Comparison of ENCODE assay signal across 8 cellular contexts in the genomic region with DNA sequence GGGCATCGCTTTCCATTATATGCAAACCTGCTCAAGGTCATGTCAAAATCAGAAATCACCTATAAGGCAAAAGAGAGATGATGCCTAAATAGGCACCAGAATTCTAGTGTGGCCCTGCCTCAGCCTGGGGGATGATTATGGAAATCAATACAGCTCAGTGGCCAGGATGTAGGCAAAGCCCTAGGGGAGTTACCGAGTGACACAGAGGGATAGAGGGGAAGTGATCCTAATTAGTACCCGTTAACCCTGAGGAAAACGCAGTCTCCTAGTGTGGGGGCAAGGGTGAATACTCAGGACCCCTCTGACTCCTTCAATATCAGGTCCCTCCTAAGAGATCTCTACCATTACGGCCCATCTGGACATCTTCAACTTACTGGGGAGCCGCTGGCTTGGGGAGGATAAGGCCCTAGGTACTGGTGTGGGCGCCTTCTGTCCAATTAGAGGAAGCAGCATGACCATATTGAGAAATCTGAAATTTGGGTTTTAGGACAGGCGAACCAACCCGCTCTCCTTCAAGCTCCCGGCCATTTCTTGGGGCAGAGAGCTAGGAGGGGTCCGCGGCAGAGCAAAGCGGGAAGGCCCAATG. TPM values are rescaled to one million over a fixed set of nuclear protein-coding genes. Genes with fewer than 3 reads are reported as not detected.
DNase-seq lines count a peak whose midpoint lies in the region; ATAC-seq and TF ChIP-seq lines count a peak whose summit lies in the region.

No MANE protein-coding gene starts in this region.

- POLR2A ChIA-PET in HEK293 (lab: Yijun Ruan, JAX): interaction anchor here (0.5 to 2.8 kb wide), 11 partner anchors 9 to 182 kb away, joined by 3 to 25 read pairs (median 5); partner anchors contain the start of genes ACLY, DNAJC7, EIF1 and FKBP10
- POLR2A ChIA-PET in WTC11 (lab: Charles Lee): interaction anchor here (0.6 to 1.2 kb wide), 3 partner anchors 8 to 49 kb away, joined by 3 to 7 read pairs (median 3); partner anchors contain the start of genes JUP and KLHL11

- H3K4me1 ChIP-seq in HEK293 (ENCODE audit: control insufficient read depth, insufficient read depth, low read length) (peaks cover 4% of the 10 kb centered on the region), cardiac muscle cell (ENCODE audit: low read depth) (peaks cover 7% of the 10 kb centered on the region)

- no peaks in the 10 kb centered on the region for H3K9me3 Mint-ChIP-seq in Calu3 (ENCODE audit: low read depth, unreplicated experiment)
- no peaks in the 10 kb centered on the region for H3K9me3 Mint-ChIP-seq in WTC11

- DNase-seq in Calu3 (no peak), WTC11 (ENCODE audit: low spot score) (no peak), cardiac muscle cell (ENCODE audit: low read depth in 1 of 2, low spot score in 1 of 2) (no peak), sciatic nerve (ENCODE audit: low spot score) (no peak), T1000 (lab: John Stamatoyannopoulos, UW) (no peak), occipital lobe (lab: John Stamatoyannopoulos, UW) (no peak)

- peak overlapping the region; percentile 87 for H3K27ac ChIP-seq in HEK293 (ENCODE audit: extremely low read depth, low read depth, low read length)
- no peak overlapping the region for H3K27ac ChIP-seq in cardiac muscle cell

- H3K36me3 Mint-ChIP-seq in Calu3 (ENCODE audit: insufficient read depth, unreplicated experiment): peaks cover 17% of the 10 kb centered on the region
- peaks cover 28% of the 10 kb centered on the region for H3K36me3 Mint-ChIP-seq in WTC11

- no TSS peak for BruUV-seq in Calu3 (replicated peaks; lab: Mats Ljungman, UMichigan)

- CTCF ChIA-PET in Calu3 (lab: Charles Lee) (no interaction called here), HEK293 (lab: Yijun Ruan, JAX) (interaction anchor here (0.6 to 1.8 kb wide), 10 partner anchors 16 to 1418 kb away, joined by 3 to 7 read pairs (median 3); partner anchors contain the start of genes P3H4 and TOP2A), WTC11 (lab: Charles Lee) (interaction anchor here (1.0 to 1.9 kb wide), 7 partner anchors 24 to 139 kb away, joined by 3 to 10 read pairs (median 6); partner anchors contain the start of genes JUP and P3H4)

- ATAC-seq in WTC11: peak; percentile 43
- ATAC-seq in sciatic nerve: peak; percentile 68
- no peak for ATAC-seq in HG03025 (IDR thresholded peaks at IDR 0.05; ENCODE audit: low FRiP score, unreplicated experiment)

- no peaks in the 10 kb centered on the region for H3K27me3 Mint-ChIP-seq in Calu3 (ENCODE audit: unreplicated experiment)
- peaks cover 14% of the 10 kb centered on the region for H3K27me3 Mint-ChIP-seq in WTC11 (ENCODE audit: low read depth)

- peaks cover 43 to 44% of the 10 kb centered on the region in 2 experiments for H3K36me3 ChIP-seq in HEK293 (ENCODE audit: control insufficient read depth in 2 of 2, insufficient read depth in 1 of 2, low read length in 2 of 2)
- H3K36me3 ChIP-seq in cardiac muscle cell: peaks cover 19% of the 10 kb centered on the region

- H3K4me3 ChIP-seq in HEK293 (ENCODE audit: low read depth, low read length) (peak overlapping the region; percentile 95), cardiac muscle cell (peak overlapping the region; percentile 80)

- no peak for TF ChIP-seq CTCF in Calu3 (IDR thresholded peaks at IDR 0.05; ENCODE audit: unreplicated experiment)
- TF ChIP-seq CTCF in HEK293 (tag by site-specific recombination; IDR thresholded peaks at IDR 0.05): no peak
- TF ChIP-seq CTCF in WTC11 (IDR thresholded peaks at IDR 0.05): no peak
- TF ChIP-seq CTCF in cardiac muscle cell (IDR thresholded peaks at IDR 0.05; ENCODE audit: low read depth, low read length): no peak

- peak overlapping the region; percentile 81 for H3K4me3 Mint-ChIP-seq in Calu3 (ENCODE audit: low read depth, unreplicated experiment)
- H3K4me3 Mint-ChIP-seq in WTC11: peak overlapping the region; percentile 81

- H3K4me1 Mint-ChIP-seq in Calu3 (ENCODE audit: low read depth, unreplicated experiment): peaks cover 18% of the 10 kb centered on the region
- H3K4me1 Mint-ChIP-seq in WTC11: peaks cover 9% of the 10 kb centered on the region

- peak overlapping the region; percentile 0 for H3K27ac Mint-ChIP-seq in Calu3 (ENCODE audit: unreplicated experiment)
- no peak overlapping the region for H3K27ac Mint-ChIP-seq in WTC11

- intact Hi-C loops in Calu3 (cut with micrococcal nuclease; ENCODE audit: unreplicated experiment): no loop called here
- intact Hi-C loops in sciatic nerve (cut with DNase I): no loop called here

- no peaks in the 10 kb centered on the region for H3K9me3 ChIP-seq in HEK293 (ENCODE audit: control insufficient read depth, insufficient read depth, low read depth, low read length)
- H3K9me3 ChIP-seq in cardiac muscle cell (ENCODE audit: low read depth): no peaks in the 10 kb centered on the region

- no peaks in the 10 kb centered on the region for H3K27me3 ChIP-seq in cardiac muscle cell

TF ChIP-seq in HEK293, 187 proteins besides CTCF, POLR2A, EP300 and RAD21:
- TF ChIP-seq ZNF433 (tag by site-specific recombination; IDR thresholded peaks at IDR 0.05; ENCODE audit: low read depth) (no peak), ZNF214 (tag by site-specific recombination; IDR thresholded peaks at IDR 0.05; ENCODE audit: borderline replicate concordance) (no peak), KLF10 (tag by site-specific recombination; IDR thresholded peaks at IDR 0.05) (0 out of 2 replicates have a peak, but pooled peaks have one; percentile 20), ZNF837 (tag by site-specific recombination; IDR thresholded peaks at IDR 0.05) (no peak), ZNF335 (tag by site-specific recombination; conservative IDR thresholded peaks at IDR 0.05) (peak; percentile 96), ZBTB17 (tag by site-specific recombination; IDR thresholded peaks at IDR 0.05) (peak; percentile 33; the same call in 1 of the 2 replicates), ZXDB (tag by site-specific recombination; IDR thresholded peaks at IDR 0.05) (no peak)

TF ChIP-seq in WTC11, 78 proteins besides CTCF, POLR2A, EP300 and RAD21 (continues in another document):
- TF ChIP-seq SMAD4 (CRISPR knock-in tag; IDR thresholded peaks at IDR 0.05) (no peak), NFATC4 (CRISPR knock-in tag; IDR thresholded peaks at IDR 0.05) (no peak), ZNF425 (CRISPR knock-in tag; conservative IDR thresholded peaks at IDR 0.05) (no peak), HMGA2 (CRISPR knock-in tag; IDR thresholded peaks at IDR 0.05) (no peak)
- TF ChIP-seq, protein P1, sequence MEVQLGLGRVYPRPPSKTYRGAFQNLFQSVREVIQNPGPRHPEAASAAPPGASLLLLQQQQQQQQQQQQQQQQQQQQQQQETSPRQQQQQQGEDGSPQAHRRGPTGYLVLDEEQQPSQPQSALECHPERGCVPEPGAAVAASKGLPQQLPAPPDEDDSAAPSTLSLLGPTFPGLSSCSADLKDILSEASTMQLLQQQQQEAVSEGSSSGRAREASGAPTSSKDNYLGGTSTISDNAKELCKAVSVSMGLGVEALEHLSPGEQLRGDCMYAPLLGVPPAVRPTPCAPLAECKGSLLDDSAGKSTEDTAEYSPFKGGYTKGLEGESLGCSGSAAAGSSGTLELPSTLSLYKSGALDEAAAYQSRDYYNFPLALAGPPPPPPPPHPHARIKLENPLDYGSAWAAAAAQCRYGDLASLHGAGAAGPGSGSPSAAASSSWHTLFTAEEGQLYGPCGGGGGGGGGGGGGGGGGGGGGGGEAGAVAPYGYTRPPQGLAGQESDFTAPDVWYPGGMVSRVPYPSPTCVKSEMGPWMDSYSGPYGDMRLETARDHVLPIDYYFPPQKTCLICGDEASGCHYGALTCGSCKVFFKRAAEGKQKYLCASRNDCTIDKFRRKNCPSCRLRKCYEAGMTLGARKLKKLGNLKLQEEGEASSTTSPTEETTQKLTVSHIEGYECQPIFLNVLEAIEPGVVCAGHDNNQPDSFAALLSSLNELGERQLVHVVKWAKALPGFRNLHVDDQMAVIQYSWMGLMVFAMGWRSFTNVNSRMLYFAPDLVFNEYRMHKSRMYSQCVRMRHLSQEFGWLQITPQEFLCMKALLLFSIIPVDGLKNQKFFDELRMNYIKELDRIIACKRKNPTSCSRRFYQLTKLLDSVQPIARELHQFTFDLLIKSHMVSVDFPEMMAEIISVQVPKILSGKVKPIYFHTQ (CRISPR knock-in tag; IDR thresholded peaks at IDR 0.05): no peak

RNA-seq across cellular contexts. Expression of gene NT5C3B, which starts 0.7 kb away (rescaled TPM):
- 62.0 and 65.2 TPM in 2 replicates for total RNA-seq in Calu3 (2022)
- 58.1 to 62.9 TPM (median 59.4 TPM) in 3 replicates for total RNA-seq in WTC11 (2021)
- total RNA-seq in cardiac muscle cell: 164 and 190 TPM in 2 replicates
- polyA plus RNA-seq in cardiac muscle cell: 221 and 222 TPM in 2 replicates
- total RNA-seq in sciatic nerve: 34.6 TPM
- total RNA-seq in occipital lobe: 85.8 TPM

RNA-seq across cellular contexts. Expression of gene KLHL10, which starts 2.3 kb away (rescaled TPM):
- total RNA-seq in Calu3 (2022) (not detected in 2 replicates), WTC11 (2021) (0.14 to 0.35 TPM (median 0.14 TPM) in 3 replicates), cardiac muscle cell (0.36 TPM in 1 of 2 replicates, not detected in the other), sciatic nerve (not detected), occipital lobe (not detected)
- 0.14 TPM in 1 of 2 replicates, not detected in the other for polyA plus RNA-seq in cardiac muscle cell

RNA-seq across cellular contexts. Expression of gene FKBP10, which starts 22.5 kb away (rescaled TPM):
- total RNA-seq in Calu3 (2022) (0.92 and 3.6 TPM in 2 replicates), WTC11 (2021) (227 to 243 TPM (median 232 TPM) in 3 replicates), cardiac muscle cell (265 and 336 TPM in 2 replicates), sciatic nerve (73.3 TPM), occipital lobe (11.2 TPM)
- 113 and 165 TPM in 2 replicates for polyA plus RNA-seq in cardiac muscle cell

RNA-seq across cellular contexts. Expression of gene P3H4, which starts 23.6 kb away (rescaled TPM):
- total RNA-seq in Calu3 (2022) (19.9 and 22.5 TPM in 2 replicates), WTC11 (2021) (32.1 to 34.6 TPM (median 33.5 TPM) in 3 replicates), cardiac muscle cell (118 and 153 TPM in 2 replicates), sciatic nerve (12.8 TPM), occipital lobe (10.3 TPM)
- 137 and 138 TPM in 2 replicates for polyA plus RNA-seq in cardiac muscle cell

RNA-seq across cellular contexts. Expression of gene KLHL11, which starts 29.9 kb away (rescaled TPM):
- total RNA-seq in Calu3 (2022): 25.3 and 25.6 TPM in 2 replicates
- total RNA-seq in WTC11 (2021): 13.4 to 15.0 TPM (median 14.7 TPM) in 3 replicates
- total RNA-seq in cardiac muscle cell: 26.5 and 29.2 TPM in 2 replicates
- 21.3 and 22.6 TPM in 2 replicates for polyA plus RNA-seq in cardiac muscle cell
- 16.0 TPM for total RNA-seq in sciatic nerve
- total RNA-seq in occipital lobe: 74.9 TPM
